ENCODE assay signal across 8 cellular contexts in genomic region chr2:174344716-174345472, GRCh38. TPM values are rescaled to one million over a fixed set of nuclear protein-coding genes. Genes with fewer than 3 reads are reported as not detected.
DNase-seq lines count a peak whose midpoint lies in the region; ATAC-seq, FAIRE-seq and TF ChIP-seq lines count a peak whose summit lies in the region.

No MANE protein-coding gene starts in this region.

- peaks cover 18 to 30% (median 21%) of the 10 kb centered on the region in 3 donors for H3K4me1 Mint-ChIP-seq in IgD-negative memory B cell
- H3K4me1 Mint-ChIP-seq in activated naive CD4-positive, alpha-beta T cell treated with anti-CD3 and anti-CD28 coated beads, Interleukin-2, amount 10 ng/mL, durations not matched to agents 7 days and 5 days, result peaks cover 35% of the 10 kb centered on the region

- H3K4me1 ChIP-seq in kidney (ENCODE audit: control insufficient read depth in 1 of 2, insufficient read depth in 1 of 2, low read depth in 1 of 2, low read length in 2 of 2), result peaks cover 0 to 5% of the 10 kb centered on the region in 2 donors

- TF ChIP-seq CTCF in kidney (IDR thresholded peaks at IDR 0.05; ENCODE audit: borderline replicate concordance, extremely low read depth, insufficient read depth), result peak; percentile 27

- ATAC-seq in left colon (no peak), HG03460 (IDR thresholded peaks at IDR 0.05; ENCODE audit: unreplicated experiment) (no peak)

- H3K36me3 ChIP-seq in kidney (ENCODE audit: control insufficient read depth in 1 of 2, insufficient read depth in 2 of 2, low read length in 2 of 2), result peaks cover 0 to 9% of the 10 kb centered on the region in 2 donors

- H3K27ac Mint-ChIP-seq in IgD-negative memory B cell, result peak overlapping the region; percentile 27 to 92 (median 41)
- no peak overlapping the region for H3K27ac Mint-ChIP-seq in activated naive CD4-positive, alpha-beta T cell treated with anti-CD3 and anti-CD28 coated beads, Interleukin-2, amount 10 ng/mL, durations not matched to agents 7 days and 5 days

- H3K9me3 Mint-ChIP-seq in IgD-negative memory B cell, result peaks cover 0 to 9% (median 0%) of the 10 kb centered on the region in 3 donors
- no peaks in the 10 kb centered on the region for H3K9me3 Mint-ChIP-seq in activated naive CD4-positive, alpha-beta T cell treated with anti-CD3 and anti-CD28 coated beads, Interleukin-2, amount 10 ng/mL, durations not matched to agents 7 days and 5 days

- H3K4me3 Mint-ChIP-seq in IgD-negative memory B cell, result peak overlapping the region in 3 of 4 donors; percentile 8 to 60 (median 34)
- H3K4me3 Mint-ChIP-seq in activated naive CD4-positive, alpha-beta T cell treated with anti-CD3 and anti-CD28 coated beads, Interleukin-2, amount 10 ng/mL, durations not matched to agents 7 days and 5 days, result no peak overlapping the region

- no peak for FAIRE-seq in kidney (lab: Jason Lieb, UNC)

- H3K9ac ChIP-seq in kidney (ENCODE audit: low read length in 2 of 2), result no peak overlapping the region

- CTCF ChIA-PET in activated naive CD4-positive, alpha-beta T cell treated with anti-CD3 and anti-CD28 coated beads, Interleukin-2, amount 10 ng/mL, durations not matched to agents 7 days and 5 days (lab: Charles Lee), result interaction anchor here (0.7 to 1.3 kb wide), 6 partner anchors 20 to 945 kb away, joined by 3 to 5 read pairs (median 4); no protein-coding TSS in a partner anchor

- intact Hi-C loops in kidney (cut with DNase I), result no loop called here
- intact Hi-C loops in left colon (cut with DNase I, micrococcal nuclease), result loop anchor here in 1 of 2 donors (10.0 kb wide), 1 partner anchor 940 kb away; no protein-coding TSS in a partner anchor

- H3K9me3 ChIP-seq in kidney (ENCODE audit: control insufficient read depth in 1 of 2, low read length in 2 of 2), result peaks cover 0 to 4% of the 10 kb centered on the region in 2 donors

- in situ Hi-C loops in SK-MEL-5 (cut with HindIII; ENCODE audit: low pct_unique_long_range_greater_than_20kb, low sequenced_read_pairs), result no loop called here

- peak; percentile 34 for DNase-seq in D341Med (ENCODE audit: low spot score)
- DNase-seq in SK-MEL-5 (ENCODE audit: low read depth, low spot score), result peak; percentile 68
- DNase-seq in kidney, result no peak
- DNase-seq in activated naive CD4-positive, alpha-beta T cell treated with anti-CD3 and anti-CD28 coated beads, Interleukin-2, amount 10 ng/mL, durations not matched to agents 7 days and 5 days, result no peak
- no peak for DNase-seq in left colon
- DNase-seq in putamen (ENCODE audit: low spot score), result no peak

- no peak overlapping the region for H3K27ac ChIP-seq in kidney (ENCODE audit: low read depth in 2 of 2, low read length in 2 of 2)

- H3K27me3 Mint-ChIP-seq in IgD-negative memory B cell, result peaks cover 33% of the 10 kb centered on the region
- peaks cover 53% of the 10 kb centered on the region for H3K27me3 Mint-ChIP-seq in activated naive CD4-positive, alpha-beta T cell treated with anti-CD3 and anti-CD28 coated beads, Interleukin-2, amount 10 ng/mL, durations not matched to agents 7 days and 5 days

- H3K36me3 Mint-ChIP-seq in IgD-negative memory B cell, result peaks cover 18% of the 10 kb centered on the region
- peaks cover 19% of the 10 kb centered on the region for H3K36me3 Mint-ChIP-seq in activated naive CD4-positive, alpha-beta T cell treated with anti-CD3 and anti-CD28 coated beads, Interleukin-2, amount 10 ng/mL, durations not matched to agents 7 days and 5 days

- H3K4me3 ChIP-seq in kidney (ENCODE audit: low read length in 2 of 2), result no peak overlapping the region

RNA-seq across cellular contexts. Expression of gene SP9, which starts 10.1 kb away (rescaled TPM):
- not detected for polyA plus RNA-seq in IgD-negative memory B cell
- 0.11 and 0.13 TPM in 2 replicates for total RNA-seq in SK-MEL-5 (2014; rRNA removed; shearing (Covaris generic))
- 0.31 and 0.65 TPM in 2 replicates for polyA plus RNA-seq in SK-MEL-5 (2015; cell fraction: cytosol; rRNA removed)
- not detected in 2 replicates for polyA plus RNA-seq in SK-MEL-5 (2015; cell fraction: nucleus; rRNA removed)
- total RNA-seq in kidney, result not detected
- polyA plus RNA-seq in kidney (ENCODE audit: insufficient read depth, low read depth, low replicate concordance), result not detected
- not detected for total RNA-seq in left colon

RNA-seq across cellular contexts. Expression of gene SCRN3, which starts 50.6 kb away (rescaled TPM):
- 8.1 TPM for polyA plus RNA-seq in IgD-negative memory B cell
- 26.3 and 27.0 TPM in 2 replicates for total RNA-seq in SK-MEL-5 (2014; rRNA removed; shearing (Covaris generic))
- polyA plus RNA-seq in SK-MEL-5 (2015; cell fraction: cytosol; rRNA removed), result 20.4 and 21.1 TPM in 2 replicates
- polyA plus RNA-seq in SK-MEL-5 (2015; cell fraction: nucleus; rRNA removed), result 28.3 and 32.5 TPM in 2 replicates
- 29.0 TPM for total RNA-seq in kidney
- polyA plus RNA-seq in kidney (ENCODE audit: insufficient read depth, low read depth, low replicate concordance), result 13.7 TPM
- total RNA-seq in left colon, result 10 to 100 TPM; 25.7 to 26.7 TPM

Comparison
In these comparisons a context has a peak if more than half of its experiments do, and no peak if none do; other contexts are left out.
1. DNase-seq: peak in D341Med (single experiment) and SK-MEL-5 (single experiment); none in kidney (single experiment), activated naive CD4-positive, alpha-beta T cell treated with anti-CD3 and anti-CD28 coated beads, Interleukin-2, amount 10 ng/mL, durations not matched to agents 7 days and 5 days (single experiment), left colon (0 of 2) and putamen (single experiment).